In the genomic region with DNA sequence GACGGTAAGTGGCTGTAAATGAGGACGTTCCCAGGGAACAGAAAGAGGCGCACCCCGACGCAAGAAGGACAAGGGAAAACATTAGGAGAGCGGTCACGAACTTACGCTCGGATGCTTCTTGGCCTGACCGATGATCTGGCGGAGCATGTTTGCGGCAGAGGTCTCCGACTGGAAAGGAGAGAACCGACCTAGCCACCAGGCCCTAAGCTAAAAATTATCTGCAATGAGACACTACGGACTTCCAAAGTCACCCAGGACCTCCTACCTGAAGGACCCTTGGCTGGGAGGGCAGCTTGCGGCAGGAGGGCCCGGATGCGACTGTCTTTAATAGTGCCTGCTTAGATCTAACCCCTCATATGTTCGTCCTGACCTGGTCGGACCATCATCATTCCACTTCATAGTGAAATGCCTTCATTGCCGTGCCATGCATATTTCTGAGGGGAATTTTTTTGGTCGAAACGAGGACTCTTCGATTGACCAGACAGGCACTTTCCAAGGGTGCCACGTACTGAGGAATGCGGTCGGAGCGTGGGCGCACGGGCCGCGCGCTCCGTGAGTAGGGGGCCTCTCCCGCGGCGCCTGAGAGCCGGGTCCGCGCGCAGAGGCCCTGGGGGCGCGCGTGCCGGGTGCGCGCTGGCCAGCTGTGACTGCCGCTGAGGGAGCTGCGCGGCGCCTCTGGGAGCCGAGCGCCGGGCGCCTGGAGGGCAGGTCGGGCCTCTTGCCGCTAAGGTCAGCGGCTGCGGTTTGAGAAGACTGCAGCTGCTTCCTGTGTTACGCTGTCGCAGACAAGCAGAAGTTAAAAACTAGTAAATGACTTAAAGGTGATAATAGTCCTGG, we compare ENCODE assay signal across 1 cellular context.
TF ChIP-seq lines count a peak whose summit lies in the region.

No MANE protein-coding gene starts in this region.

TF ChIP-seq in HepG2, 621 proteins besides CTCF, POLR2A, EP300 and RAD21 (continued from another document and continues in another):
- TF ChIP-seq, protein P1, sequence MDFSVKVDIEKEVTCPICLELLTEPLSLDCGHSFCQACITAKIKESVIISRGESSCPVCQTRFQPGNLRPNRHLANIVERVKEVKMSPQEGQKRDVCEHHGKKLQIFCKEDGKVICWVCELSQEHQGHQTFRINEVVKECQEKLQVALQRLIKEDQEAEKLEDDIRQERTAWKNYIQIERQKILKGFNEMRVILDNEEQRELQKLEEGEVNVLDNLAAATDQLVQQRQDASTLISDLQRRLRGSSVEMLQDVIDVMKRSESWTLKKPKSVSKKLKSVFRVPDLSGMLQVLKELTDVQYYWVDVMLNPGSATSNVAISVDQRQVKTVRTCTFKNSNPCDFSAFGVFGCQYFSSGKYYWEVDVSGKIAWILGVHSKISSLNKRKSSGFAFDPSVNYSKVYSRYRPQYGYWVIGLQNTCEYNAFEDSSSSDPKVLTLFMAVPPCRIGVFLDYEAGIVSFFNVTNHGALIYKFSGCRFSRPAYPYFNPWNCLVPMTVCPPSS (IDR thresholded peaks at IDR 0.05), result no peak
- no peak; the same call in 1 of the 2 replicates for TF ChIP-seq TOPORS (CRISPR knock-in tag; IDR thresholded peaks at IDR 0.05)
- no peak for TF ChIP-seq CAMTA2 (CRISPR knock-in tag; IDR thresholded peaks at IDR 0.05; ENCODE audit: borderline replicate concordance)
- TF ChIP-seq ZNF878 (CRISPR knock-in tag; IDR thresholded peaks at IDR 0.05), result no peak
- TF ChIP-seq SNAPC2 (CRISPR knock-in tag; IDR thresholded peaks at IDR 0.05), result peak; percentile 41; the same call in 1 of the 2 replicates
- TF ChIP-seq STAT5B (CRISPR knock-in tag; IDR thresholded peaks at IDR 0.05), result no peak
- peak in 1 of 2 experiments; percentile 82; a peak in 2 of 4 replicates for TF ChIP-seq KLF16 (CRISPR knock-in tag; IDR thresholded peaks at IDR 0.05)
- no peak; the same call in 1 of the 2 replicates for TF ChIP-seq GLI4 (CRISPR knock-in tag; IDR thresholded peaks at IDR 0.05; ENCODE audit: borderline replicate concordance)
- TF ChIP-seq, protein P2, sequence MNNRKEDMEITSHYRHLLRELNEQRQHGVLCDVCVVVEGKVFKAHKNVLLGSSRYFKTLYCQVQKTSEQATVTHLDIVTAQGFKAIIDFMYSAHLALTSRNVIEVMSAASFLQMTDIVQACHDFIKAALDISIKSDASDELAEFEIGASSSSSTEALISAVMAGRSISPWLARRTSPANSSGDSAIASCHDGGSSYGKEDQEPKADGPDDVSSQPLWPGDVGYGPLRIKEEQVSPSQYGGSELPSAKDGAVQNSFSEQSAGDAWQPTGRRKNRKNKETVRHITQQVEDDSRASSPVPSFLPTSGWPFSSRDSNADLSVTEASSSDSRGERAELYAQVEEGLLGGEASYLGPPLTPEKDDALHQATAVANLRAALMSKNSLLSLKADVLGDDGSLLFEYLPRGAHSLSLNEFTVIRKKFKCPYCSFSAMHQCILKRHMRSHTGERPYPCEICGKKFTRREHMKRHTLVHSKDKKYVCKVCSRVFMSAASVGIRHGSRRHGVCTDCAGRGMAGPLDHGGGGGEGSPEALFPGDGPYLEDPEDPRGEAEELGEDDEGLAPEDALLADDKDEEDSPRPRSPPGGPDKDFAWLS (CRISPR knock-in tag; IDR thresholded peaks at IDR 0.05; ENCODE audit: borderline replicate concordance), result no peak
- TF ChIP-seq, protein P3, sequence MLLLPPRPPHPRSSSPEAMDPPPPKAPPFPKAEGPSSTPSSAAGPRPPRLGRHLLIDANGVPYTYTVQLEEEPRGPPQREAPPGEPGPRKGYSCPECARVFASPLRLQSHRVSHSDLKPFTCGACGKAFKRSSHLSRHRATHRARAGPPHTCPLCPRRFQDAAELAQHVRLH (CRISPR knock-in tag; IDR thresholded peaks at IDR 0.05; ENCODE audit: borderline replicate concordance, low read depth), result peak; percentile 48; the same call in 1 of the 2 replicates
- TF ChIP-seq ZNF746 (CRISPR knock-in tag; IDR thresholded peaks at IDR 0.05), result no peak
- TF ChIP-seq, protein P4, sequence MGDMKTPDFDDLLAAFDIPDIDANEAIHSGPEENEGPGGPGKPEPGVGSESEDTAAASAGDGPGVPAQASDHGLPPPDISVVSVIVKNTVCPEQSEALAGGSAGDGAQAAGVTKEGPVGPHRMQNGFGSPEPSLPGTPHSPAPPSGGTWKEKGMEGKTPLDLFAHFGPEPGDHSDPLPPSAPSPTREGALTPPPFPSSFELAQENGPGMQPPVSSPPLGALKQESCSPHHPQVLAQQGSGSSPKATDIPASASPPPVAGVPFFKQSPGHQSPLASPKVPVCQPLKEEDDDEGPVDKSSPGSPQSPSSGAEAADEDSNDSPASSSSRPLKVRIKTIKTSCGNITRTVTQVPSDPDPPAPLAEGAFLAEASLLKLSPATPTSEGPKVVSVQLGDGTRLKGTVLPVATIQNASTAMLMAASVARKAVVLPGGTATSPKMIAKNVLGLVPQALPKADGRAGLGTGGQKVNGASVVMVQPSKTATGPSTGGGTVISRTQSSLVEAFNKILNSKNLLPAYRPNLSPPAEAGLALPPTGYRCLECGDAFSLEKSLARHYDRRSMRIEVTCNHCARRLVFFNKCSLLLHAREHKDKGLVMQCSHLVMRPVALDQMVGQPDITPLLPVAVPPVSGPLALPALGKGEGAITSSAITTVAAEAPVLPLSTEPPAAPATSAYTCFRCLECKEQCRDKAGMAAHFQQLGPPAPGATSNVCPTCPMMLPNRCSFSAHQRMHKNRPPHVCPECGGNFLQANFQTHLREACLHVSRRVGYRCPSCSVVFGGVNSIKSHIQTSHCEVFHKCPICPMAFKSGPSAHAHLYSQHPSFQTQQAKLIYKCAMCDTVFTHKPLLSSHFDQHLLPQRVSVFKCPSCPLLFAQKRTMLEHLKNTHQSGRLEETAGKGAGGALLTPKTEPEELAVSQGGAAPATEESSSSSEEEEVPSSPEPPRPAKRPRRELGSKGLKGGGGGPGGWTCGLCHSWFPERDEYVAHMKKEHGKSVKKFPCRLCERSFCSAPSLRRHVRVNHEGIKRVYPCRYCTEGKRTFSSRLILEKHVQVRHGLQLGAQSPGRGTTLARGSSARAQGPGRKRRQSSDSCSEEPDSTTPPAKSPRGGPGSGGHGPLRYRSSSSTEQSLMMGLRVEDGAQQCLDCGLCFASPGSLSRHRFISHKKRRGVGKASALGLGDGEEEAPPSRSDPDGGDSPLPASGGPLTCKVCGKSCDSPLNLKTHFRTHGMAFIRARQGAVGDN (CRISPR knock-in tag; IDR thresholded peaks at IDR 0.05), result peak; percentile 75
- peak; percentile 84; the same call in 1 of the 2 replicates for TF ChIP-seq ZNF598 (CRISPR knock-in tag; IDR thresholded peaks at IDR 0.05; ENCODE audit: borderline replicate concordance)
- TF ChIP-seq FLYWCH1 (CRISPR knock-in tag; IDR thresholded peaks at IDR 0.05), result no peak
- no peak for TF ChIP-seq ZNF775 (CRISPR knock-in tag; IDR thresholded peaks at IDR 0.05; ENCODE audit: borderline replicate concordance)
- no peak for TF ChIP-seq ZNF224 (CRISPR knock-in tag; IDR thresholded peaks at IDR 0.05)
- TF ChIP-seq NFE2 (CRISPR knock-in tag; IDR thresholded peaks at IDR 0.05), result no peak
- TF ChIP-seq SKI (IDR thresholded peaks at IDR 0.05; ENCODE audit: partially characterized antibody), result peak; percentile 14
- TF ChIP-seq, protein P5, sequence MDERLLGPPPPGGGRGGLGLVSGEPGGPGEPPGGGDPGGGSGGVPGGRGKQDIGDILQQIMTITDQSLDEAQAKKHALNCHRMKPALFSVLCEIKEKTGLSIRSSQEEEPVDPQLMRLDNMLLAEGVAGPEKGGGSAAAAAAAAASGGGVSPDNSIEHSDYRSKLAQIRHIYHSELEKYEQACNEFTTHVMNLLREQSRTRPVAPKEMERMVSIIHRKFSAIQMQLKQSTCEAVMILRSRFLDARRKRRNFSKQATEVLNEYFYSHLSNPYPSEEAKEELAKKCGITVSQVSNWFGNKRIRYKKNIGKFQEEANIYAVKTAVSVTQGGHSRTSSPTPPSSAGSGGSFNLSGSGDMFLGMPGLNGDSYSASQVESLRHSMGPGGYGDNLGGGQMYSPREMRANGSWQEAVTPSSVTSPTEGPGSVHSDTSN (CRISPR knock-in tag; IDR thresholded peaks at IDR 0.05), result no peak
- 0 out of 2 replicates have a peak, but pooled peaks have one; percentile 17 for TF ChIP-seq ZNF644 (CRISPR knock-in tag; IDR thresholded peaks at IDR 0.05; ENCODE audit: low read depth)
- TF ChIP-seq PTBP1 (IDR thresholded peaks at IDR 0.05; ENCODE audit: low read depth, low read length, poor library complexity, severe bottlenecking), result no peak
- no peak for TF ChIP-seq ZNF3 (CRISPR knock-in tag; IDR thresholded peaks at IDR 0.05)
- TF ChIP-seq ZNF296 (CRISPR knock-in tag; conservative IDR thresholded peaks at IDR 0.05), result no peak
- TF ChIP-seq SOX6 (IDR thresholded peaks at IDR 0.05), result no peak
- TF ChIP-seq SOX6 (CRISPR knock-in tag; IDR thresholded peaks at IDR 0.05), result peak; percentile 48; the same call in 1 of the 2 replicates
- no peak for TF ChIP-seq GTF3A (CRISPR knock-in tag; conservative IDR thresholded peaks at IDR 0.05)
- TF ChIP-seq KDM6A (CRISPR knock-in tag; IDR thresholded peaks at IDR 0.05; ENCODE audit: low read depth), result no peak
- TF ChIP-seq, protein P6, sequence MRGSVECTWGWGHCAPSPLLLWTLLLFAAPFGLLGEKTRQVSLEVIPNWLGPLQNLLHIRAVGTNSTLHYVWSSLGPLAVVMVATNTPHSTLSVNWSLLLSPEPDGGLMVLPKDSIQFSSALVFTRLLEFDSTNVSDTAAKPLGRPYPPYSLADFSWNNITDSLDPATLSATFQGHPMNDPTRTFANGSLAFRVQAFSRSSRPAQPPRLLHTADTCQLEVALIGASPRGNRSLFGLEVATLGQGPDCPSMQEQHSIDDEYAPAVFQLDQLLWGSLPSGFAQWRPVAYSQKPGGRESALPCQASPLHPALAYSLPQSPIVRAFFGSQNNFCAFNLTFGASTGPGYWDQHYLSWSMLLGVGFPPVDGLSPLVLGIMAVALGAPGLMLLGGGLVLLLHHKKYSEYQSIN (CRISPR knock-in tag; IDR thresholded peaks at IDR 0.05; ENCODE audit: borderline replicate concordance), result no peak
- TF ChIP-seq, protein P7, sequence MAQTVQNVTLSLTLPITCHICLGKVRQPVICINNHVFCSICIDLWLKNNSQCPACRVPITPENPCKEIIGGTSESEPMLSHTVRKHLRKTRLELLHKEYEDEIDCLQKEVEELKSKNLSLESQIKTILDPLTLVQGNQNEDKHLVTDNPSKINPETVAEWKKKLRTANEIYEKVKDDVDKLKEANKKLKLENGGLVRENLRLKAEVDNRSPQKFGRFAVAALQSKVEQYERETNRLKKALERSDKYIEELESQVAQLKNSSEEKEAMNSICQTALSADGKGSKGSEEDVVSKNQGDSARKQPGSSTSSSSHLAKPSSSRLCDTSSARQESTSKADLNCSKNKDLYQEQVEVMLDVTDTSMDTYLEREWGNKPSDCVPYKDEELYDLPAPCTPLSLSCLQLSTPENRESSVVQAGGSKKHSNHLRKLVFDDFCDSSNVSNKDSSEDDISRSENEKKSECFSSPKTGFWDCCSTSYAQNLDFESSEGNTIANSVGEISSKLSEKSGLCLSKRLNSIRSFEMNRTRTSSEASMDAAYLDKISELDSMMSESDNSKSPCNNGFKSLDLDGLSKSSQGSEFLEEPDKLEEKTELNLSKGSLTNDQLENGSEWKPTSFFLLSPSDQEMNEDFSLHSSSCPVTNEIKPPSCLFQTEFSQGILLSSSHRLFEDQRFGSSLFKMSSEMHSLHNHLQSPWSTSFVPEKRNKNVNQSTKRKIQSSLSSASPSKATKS (CRISPR knock-in tag; IDR thresholded peaks at IDR 0.05), result no peak
- TF ChIP-seq, protein P8, sequence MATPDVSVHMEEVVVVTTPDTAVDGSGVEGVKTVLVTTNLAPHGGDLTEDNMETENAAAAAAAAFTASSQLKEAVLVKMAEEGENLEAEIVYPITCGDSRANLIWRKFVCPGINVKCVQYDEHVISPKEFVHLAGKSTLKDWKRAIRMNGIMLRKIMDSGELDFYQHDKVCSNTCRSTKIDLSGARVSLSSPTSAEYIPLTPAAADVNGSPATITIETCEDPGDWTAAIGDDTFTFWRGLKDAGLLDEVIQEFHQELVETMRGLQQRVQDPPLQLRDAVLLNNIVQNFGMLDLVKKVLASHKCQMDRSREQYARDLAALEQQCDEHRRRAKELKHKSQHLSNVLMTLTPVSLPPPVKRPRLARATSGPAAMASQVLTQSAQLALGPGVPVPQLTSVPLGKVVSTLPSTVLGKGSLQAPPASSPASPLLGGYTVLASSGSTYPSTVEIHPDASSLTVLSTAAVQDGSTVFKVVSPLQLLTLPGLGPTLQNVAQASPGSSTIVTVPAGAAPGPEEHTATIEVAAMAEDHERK (CRISPR knock-in tag; IDR thresholded peaks at IDR 0.05; ENCODE audit: low read depth), result 0 out of 2 replicates have a peak, but pooled peaks have one; percentile 51
- TF ChIP-seq TBX3 (IDR thresholded peaks at IDR 0.05; ENCODE audit: borderline replicate concordance), result no peak
- peak; percentile 16; the same call in 1 of the 2 replicates for TF ChIP-seq U2AF2 (IDR thresholded peaks at IDR 0.05; ENCODE audit: low read depth, low read length)
- TF ChIP-seq MATR3 (CRISPR knock-in tag; IDR thresholded peaks at IDR 0.05), result no peak
- peak; percentile 99 for TF ChIP-seq ZNF335 (CRISPR knock-in tag; IDR thresholded peaks at IDR 0.05)
- TF ChIP-seq, protein P9, sequence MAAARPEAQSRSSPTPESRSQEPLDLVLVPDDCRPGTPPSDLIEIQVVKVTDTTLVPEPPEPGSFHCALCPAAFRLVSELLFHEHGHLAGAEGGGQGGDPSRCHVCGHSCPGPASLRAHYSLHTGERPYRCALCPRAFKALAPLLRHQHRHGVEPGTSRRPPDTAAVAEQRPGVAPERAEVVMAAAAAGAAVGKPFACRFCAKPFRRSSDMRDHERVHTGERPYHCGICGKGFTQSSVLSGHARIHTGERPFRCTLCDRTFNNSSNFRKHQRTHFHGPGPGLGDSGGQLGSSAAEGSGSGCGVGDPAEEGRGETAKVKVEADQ (CRISPR knock-in tag; IDR thresholded peaks at IDR 0.05; ENCODE audit: borderline replicate concordance), result peak; percentile 96
- TF ChIP-seq PCBP1 (IDR thresholded peaks at IDR 0.05; ENCODE audit: borderline replicate concordance, low read depth, low read length), result no peak
- no peak for TF ChIP-seq ZNF34 (CRISPR knock-in tag; IDR thresholded peaks at IDR 0.05; ENCODE audit: borderline replicate concordance)
- TF ChIP-seq, protein P10, sequence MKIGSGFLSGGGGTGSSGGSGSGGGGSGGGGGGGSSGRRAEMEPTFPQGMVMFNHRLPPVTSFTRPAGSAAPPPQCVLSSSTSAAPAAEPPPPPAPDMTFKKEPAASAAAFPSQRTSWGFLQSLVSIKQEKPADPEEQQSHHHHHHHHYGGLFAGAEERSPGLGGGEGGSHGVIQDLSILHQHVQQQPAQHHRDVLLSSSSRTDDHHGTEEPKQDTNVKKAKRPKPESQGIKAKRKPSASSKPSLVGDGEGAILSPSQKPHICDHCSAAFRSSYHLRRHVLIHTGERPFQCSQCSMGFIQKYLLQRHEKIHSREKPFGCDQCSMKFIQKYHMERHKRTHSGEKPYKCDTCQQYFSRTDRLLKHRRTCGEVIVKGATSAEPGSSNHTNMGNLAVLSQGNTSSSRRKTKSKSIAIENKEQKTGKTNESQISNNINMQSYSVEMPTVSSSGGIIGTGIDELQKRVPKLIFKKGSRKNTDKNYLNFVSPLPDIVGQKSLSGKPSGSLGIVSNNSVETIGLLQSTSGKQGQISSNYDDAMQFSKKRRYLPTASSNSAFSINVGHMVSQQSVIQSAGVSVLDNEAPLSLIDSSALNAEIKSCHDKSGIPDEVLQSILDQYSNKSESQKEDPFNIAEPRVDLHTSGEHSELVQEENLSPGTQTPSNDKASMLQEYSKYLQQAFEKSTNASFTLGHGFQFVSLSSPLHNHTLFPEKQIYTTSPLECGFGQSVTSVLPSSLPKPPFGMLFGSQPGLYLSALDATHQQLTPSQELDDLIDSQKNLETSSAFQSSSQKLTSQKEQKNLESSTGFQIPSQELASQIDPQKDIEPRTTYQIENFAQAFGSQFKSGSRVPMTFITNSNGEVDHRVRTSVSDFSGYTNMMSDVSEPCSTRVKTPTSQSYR (CRISPR knock-in tag; IDR thresholded peaks at IDR 0.05; ENCODE audit: borderline replicate concordance), result no peak
- peak; percentile 79 for TF ChIP-seq KLF11 (CRISPR knock-in tag; IDR thresholded peaks at IDR 0.05)
